8 cellular contexts compared by ENCODE assay signal in the genomic region with DNA sequence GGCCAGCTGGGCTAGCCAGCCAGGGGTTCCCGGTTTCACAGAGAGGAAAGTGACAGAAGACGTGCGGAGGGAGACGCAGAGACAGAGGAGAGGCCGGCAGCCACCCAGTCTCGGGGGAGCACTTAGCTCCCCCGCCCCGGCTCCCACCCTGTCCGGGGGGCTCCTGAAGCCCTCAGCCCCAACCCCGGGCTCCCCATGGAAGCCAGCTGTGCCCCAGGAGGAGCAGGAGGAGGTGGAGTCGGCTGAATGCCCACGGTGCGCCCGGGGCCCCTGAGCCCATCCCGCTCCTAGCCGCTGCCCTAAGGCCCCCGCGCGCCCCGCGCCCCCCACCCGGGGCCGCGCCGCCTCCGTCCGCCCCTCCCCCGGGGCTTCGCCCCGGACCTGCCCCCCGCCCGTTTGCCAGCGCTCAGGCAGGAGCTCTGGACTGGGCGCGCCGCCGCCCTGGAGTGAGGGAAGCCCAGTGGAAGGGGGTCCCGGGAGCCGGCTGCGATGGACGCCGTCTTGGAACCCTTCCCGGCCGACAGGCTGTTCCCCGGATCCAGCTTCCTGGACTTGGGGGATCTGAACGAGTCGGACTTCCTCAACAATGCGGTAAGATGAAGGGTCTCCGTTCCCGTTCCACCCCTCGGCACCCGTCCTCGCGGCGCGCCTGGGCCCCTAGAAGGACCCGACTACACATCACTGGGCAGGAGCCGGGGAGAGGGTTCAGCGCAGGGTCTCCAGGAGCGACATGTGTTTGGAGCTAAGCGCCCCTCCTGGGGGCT. TPM values are rescaled to one million over a fixed set of nuclear protein-coding genes. Genes with fewer than 3 reads are reported as not detected.
DNase-seq lines count a peak whose midpoint lies in the region; ATAC-seq and TF ChIP-seq lines count a peak whose summit lies in the region.

A gene with protein sequence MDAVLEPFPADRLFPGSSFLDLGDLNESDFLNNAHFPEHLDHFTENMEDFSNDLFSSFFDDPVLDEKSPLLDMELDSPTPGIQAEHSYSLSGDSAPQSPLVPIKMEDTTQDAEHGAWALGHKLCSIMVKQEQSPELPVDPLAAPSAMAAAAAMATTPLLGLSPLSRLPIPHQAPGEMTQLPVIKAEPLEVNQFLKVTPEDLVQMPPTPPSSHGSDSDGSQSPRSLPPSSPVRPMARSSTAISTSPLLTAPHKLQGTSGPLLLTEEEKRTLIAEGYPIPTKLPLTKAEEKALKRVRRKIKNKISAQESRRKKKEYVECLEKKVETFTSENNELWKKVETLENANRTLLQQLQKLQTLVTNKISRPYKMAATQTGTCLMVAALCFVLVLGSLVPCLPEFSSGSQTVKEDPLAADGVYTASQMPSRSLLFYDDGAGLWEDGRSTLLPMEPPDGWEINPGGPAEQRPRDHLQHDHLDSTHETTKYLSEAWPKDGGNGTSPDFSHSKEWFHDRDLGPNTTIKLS (plus strand): TSS at position 40 of the 764 bp plus-strand sequence. CDS start 450 bp downstream, at position 490.

- WGBS in trophoblast cell (ENCODE audit: extremely low coverage, insufficient coverage, insufficient read length) = no CpG with 5 or more reads among the region's 61 CpGs

- peak within 1 kb of the TSS; percentile 28; the same call in 1 of the 2 replicates for H3K4me3 ChIP-seq in GM08714 (ENCODE audit: low read length)
- H3K4me3 ChIP-seq in fibroblast of mammary gland (ENCODE audit: control insufficient read depth, low read depth, low read length) = peak within 1 kb of the TSS; percentile 97
- peak within 1 kb of the TSS; percentile 88 for H3K4me3 ChIP-seq in trophoblast cell (ENCODE audit: low read depth, low read length)

- TF ChIP-seq CTCF in fibroblast of mammary gland (conservative IDR thresholded peaks at IDR 0.05; ENCODE audit: control insufficient read depth, insufficient read depth, low read depth, low read length) = no peak

- DNase-seq in NCI-H69 (lab: John Stamatoyannopoulos, UW) (peak; percentile 30), fibroblast of mammary gland (ENCODE audit: low read depth) (peak; percentile 24), trophoblast cell (no peak), SK-N-DZ (ENCODE audit: low spot score) (no peak), NCI-H2081 treated with DMSO at 0.1 percent for 48 hours (lab: John Stamatoyannopoulos, UW) (no peak)
- no peak for DNase-seq in T-helper 2 cell treated with Interferon-gamma antibody and Interleukin-4, amounts not matched to agents 5 μg/mL and 100 μg/mL, for 36 hours (ENCODE audit: low spot score)

- no peak within 1 kb of the TSS for H3K27ac ChIP-seq in trophoblast cell (ENCODE audit: low read depth, low read length)

- H3K18ac ChIP-seq in trophoblast cell (ENCODE audit: low read length) = peak within 1 kb of the TSS; percentile 92

- peaks cover 4% of the 10 kb centered on the region for H3K4me1 Mint-ChIP-seq in T-helper 2 cell treated with Interferon-gamma antibody and Interleukin-4, amounts not matched to agents 5 μg/mL and 100 μg/mL, for 36 hours (ENCODE audit: low read depth)

- peak within 1 kb of the TSS; percentile 10 for H4K12ac ChIP-seq in trophoblast cell (ENCODE audit: low read depth, low read length)

- H3K36me3 Mint-ChIP-seq in T-helper 2 cell treated with Interferon-gamma antibody and Interleukin-4, amounts not matched to agents 5 μg/mL and 100 μg/mL, for 36 hours (ENCODE audit: low read depth) = no peaks in the 10 kb centered on the region

- H2BK120ac ChIP-seq in trophoblast cell (ENCODE audit: insufficient read depth, low read length, poor library complexity) = peak within 1 kb of the TSS; percentile 62

- no peaks in the 10 kb centered on the region for H3K9me3 Mint-ChIP-seq in T-helper 2 cell treated with Interferon-gamma antibody and Interleukin-4, amounts not matched to agents 5 μg/mL and 100 μg/mL, for 36 hours

- peak within 1 kb of the TSS; percentile 36 for H2BK5ac ChIP-seq in trophoblast cell (ENCODE audit: low read depth, low read length, poor library complexity)

- peak within 1 kb of the TSS; percentile 77 for H3K14ac ChIP-seq in trophoblast cell (ENCODE audit: low read length)

- H3K27me3 Mint-ChIP-seq in T-helper 2 cell treated with Interferon-gamma antibody and Interleukin-4, amounts not matched to agents 5 μg/mL and 100 μg/mL, for 36 hours (ENCODE audit: low read depth) = peaks cover 62% of the 10 kb centered on the region

- H4K8ac ChIP-seq in trophoblast cell (ENCODE audit: low read depth, low read length) = peak within 1 kb of the TSS; percentile 52

- peak within 1 kb of the TSS; percentile 78 for H4K91ac ChIP-seq in trophoblast cell (ENCODE audit: low read depth, low read length)

- H3K4ac ChIP-seq in trophoblast cell (ENCODE audit: low read depth, low read length) = peak within 1 kb of the TSS; percentile 66

- H3K79me1 ChIP-seq in trophoblast cell (ENCODE audit: low read length) = peaks cover 10% of the 10 kb centered on the region

- H3K36me3 ChIP-seq in trophoblast cell (ENCODE audit: control insufficient read depth in 1 of 2, insufficient read depth in 2 of 2, low read length in 2 of 2) = no peaks in the 10 kb centered on the region

- peak within 1 kb of the TSS; percentile 92 for H3K4me2 ChIP-seq in trophoblast cell (ENCODE audit: low read length)

- H3K79me2 ChIP-seq in trophoblast cell (ENCODE audit: control insufficient read depth, insufficient read depth, low read length, poor library complexity) = peaks cover 12% of the 10 kb centered on the region

- no peak for ATAC-seq in GM21786 (IDR thresholded peaks at IDR 0.05; ENCODE audit: unreplicated experiment)

- no peaks in the 10 kb centered on the region for H3K9me3 ChIP-seq in trophoblast cell (ENCODE audit: insufficient read depth, low read depth, low read length)

- H2AFZ ChIP-seq in trophoblast cell (ENCODE audit: insufficient read depth, low read length, poor library complexity) = peak within 1 kb of the TSS; percentile 61

- H3K27ac Mint-ChIP-seq in T-helper 2 cell treated with Interferon-gamma antibody and Interleukin-4, amounts not matched to agents 5 μg/mL and 100 μg/mL, for 36 hours = no peak within 1 kb of the TSS

- peak within 1 kb of the TSS; percentile 92 for H3K9ac ChIP-seq in trophoblast cell (ENCODE audit: low read length)

- H3K23ac ChIP-seq in trophoblast cell (ENCODE audit: low read length) = no peak within 1 kb of the TSS

- H2BK12ac ChIP-seq in trophoblast cell (ENCODE audit: low read length) = no peak within 1 kb of the TSS

- H3K4me3 Mint-ChIP-seq in T-helper 2 cell treated with Interferon-gamma antibody and Interleukin-4, amounts not matched to agents 5 μg/mL and 100 μg/mL, for 36 hours = no peak within 1 kb of the TSS

- no peak within 1 kb of the TSS for H2AK5ac ChIP-seq in trophoblast cell (ENCODE audit: low read length)

- no peaks in the 10 kb centered on the region for H3K27me3 ChIP-seq in trophoblast cell (ENCODE audit: insufficient read depth, low read length)

- H3K4me1 ChIP-seq in trophoblast cell (ENCODE audit: control insufficient read depth in 1 of 2, insufficient read depth in 2 of 2, low read length in 2 of 2) = peaks cover 22 to 24% of the 10 kb centered on the region in 2 experiments

RNA-seq across cellular contexts. Expression of the gene that starts here (rescaled TPM):
- polyA plus RNA-seq in trophoblast cell (2013) = 53.7 and 54.2 TPM in 2 replicates
- polyA plus RNA-seq in SK-N-DZ (2014; cell fraction: cytosol; rRNA removed) = 0.21 TPM in 1 of 2 replicates, not detected in the other
- polyA plus RNA-seq in SK-N-DZ (2014; cell fraction: nucleus; rRNA removed) = not detected in 2 replicates

Comparison
In these comparisons a context has a peak if more than half of its experiments do, and no peak if none do; other contexts are left out.
1. H3K4me3 ChIP-seq: peak in every context shown above with its lines; median percentile 97 in fibroblast of mammary gland; 88 in trophoblast cell; 28 in GM08714.
2. DNase-seq: peak in NCI-H69 (single experiment) and fibroblast of mammary gland (single experiment); none in trophoblast cell (0 of 2), SK-N-DZ (single experiment), NCI-H2081 treated with DMSO at 0.1 percent for 48 hours (single experiment) and T-helper 2 cell treated with Interferon-gamma antibody and Interleukin-4, amounts not matched to agents 5 μg/mL and 100 μg/mL, for 36 hours (single experiment).